In the genomic region with DNA sequence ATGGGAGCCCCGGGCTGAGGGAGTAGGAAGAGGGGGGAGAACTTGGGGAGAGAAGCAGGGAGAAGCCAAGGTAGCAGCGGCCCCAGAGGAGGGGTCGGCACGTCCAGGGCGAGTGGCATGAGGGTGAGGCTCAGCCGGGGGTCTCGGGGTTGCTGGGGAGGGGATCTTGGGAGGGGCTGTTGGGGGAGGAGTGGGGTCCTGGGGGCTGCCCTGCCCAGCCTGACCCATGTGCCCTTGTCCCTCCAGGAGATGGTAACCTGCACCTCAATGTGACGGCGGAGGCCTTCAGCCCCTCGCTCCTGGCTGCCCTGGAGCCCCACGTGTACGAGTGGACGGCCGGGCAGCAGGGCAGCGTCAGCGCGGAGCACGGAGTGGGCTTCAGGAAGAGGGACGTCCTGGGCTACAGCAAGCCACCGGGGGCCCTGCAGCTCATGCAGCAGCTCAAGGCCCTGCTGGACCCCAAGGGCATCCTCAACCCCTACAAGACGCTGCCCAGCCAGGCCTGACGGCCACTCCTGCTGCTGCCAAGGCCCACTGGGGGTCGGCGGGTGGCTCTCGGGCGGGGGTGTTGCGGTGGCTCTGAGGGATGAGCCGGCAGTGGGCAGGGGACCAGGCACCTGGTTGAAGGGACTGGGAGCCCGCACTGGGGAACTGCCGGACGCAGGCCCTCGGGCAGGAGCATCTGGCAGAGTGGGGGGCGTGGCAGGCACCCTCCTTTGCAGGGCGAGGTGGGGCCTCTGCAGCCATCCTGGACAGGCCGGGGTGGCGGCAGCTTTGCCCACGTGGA, we compare ENCODE assay signal across 28 cellular contexts. TPM values are rescaled to one million over a fixed set of nuclear protein-coding genes. Genes with fewer than 3 reads are reported as not detected.
A peak's percentile ranks its signal among the peaks of the same experiment; 100 is the strongest.
DNase-seq lines count a peak whose midpoint lies in the region; ATAC-seq, FAIRE-seq and TF ChIP-seq lines count a peak whose summit lies in the region.
"Had no signal": no experiment of that assay in that cellular context is flagged by ENCODE, and none has a peak within 500 bp of the region (broad histone marks: within the 10 kb centered on the region; RNA-seq: fewer than 3 reads in every experiment).

No MANE protein-coding gene starts in this region.

- POLR2A ChIA-PET in activated CD4-positive, alpha-beta memory T cell treated with anti-CD3 and anti-CD28 coated beads, Interleukin-2, amount 10 ng/mL, durations not matched to agents 7 days and 5 days (lab: Charles Lee): no interaction called here
- POLR2A ChIA-PET in activated CD4-positive, alpha-beta memory T cell treated with anti-CD3 and anti-CD28 coated beads for 36 hours (lab: Charles Lee): no interaction called here
- POLR2A ChIA-PET in K562 (lab: Yijun Ruan, JAX): no interaction called here

- H3K9ac ChIP-seq in K562 (ENCODE audit: insufficient read depth in 1 of 2, low read depth in 2 of 2, low read length in 2 of 2): no peak overlapping the region

- TF ChIP-seq CTCF in K562 (IDR thresholded peaks at IDR 0.05 in 2 of 3, conservative IDR thresholded peaks at IDR 0.05 in 1 of 3; ENCODE audit: insufficient read depth in 2 of 3, low read depth in 1 of 3, low read length in 3 of 3) (no peak), osteocyte (IDR thresholded peaks at IDR 0.05) (no peak)

- no peak overlapping the region for H3K4me3 Mint-ChIP-seq in activated CD4-positive, alpha-beta memory T cell treated with anti-CD3 and anti-CD28 coated beads, Interleukin-2, amount 10 ng/mL, durations not matched to agents 7 days and 5 days
- no peak overlapping the region for H3K4me3 Mint-ChIP-seq in activated CD4-positive, alpha-beta memory T cell treated with anti-CD3 and anti-CD28 coated beads for 36 hours
- H3K4me3 Mint-ChIP-seq in osteocyte (ENCODE audit: unreplicated experiment) (no peak overlapping the region), immature natural killer cell (no peak overlapping the region)
- H3K4me3 Mint-ChIP-seq: activated CD8-positive, alpha-beta T cell treated with anti-CD3 and anti-CD28 coated beads, Interleukin-2, amount 10 ng/mL, durations not matched to agents 7 days and 5 days; CD4-positive, alpha-beta memory T cell; naive thymus-derived CD4-positive, alpha-beta T cell had no signal

- H3K79me2 ChIP-seq in K562 (ENCODE audit: control insufficient read depth, insufficient read depth, low read length): no peaks in the 10 kb centered on the region

- CTCF ChIA-PET in activated CD4-positive, alpha-beta memory T cell treated with anti-CD3 and anti-CD28 coated beads, Interleukin-2, amount 10 ng/mL, durations not matched to agents 7 days and 5 days (lab: Charles Lee): no interaction called here
- CTCF ChIA-PET in activated CD4-positive, alpha-beta memory T cell treated with anti-CD3 and anti-CD28 coated beads for 36 hours (lab: Charles Lee): no interaction called here
- CTCF ChIA-PET in K562 (lab: Yijun Ruan, JAX; ENCODE audit: low intra/inter-chr PET ratio): no interaction called here

- H3K27me3 Mint-ChIP-seq in activated CD4-positive, alpha-beta memory T cell treated with anti-CD3 and anti-CD28 coated beads, Interleukin-2, amount 10 ng/mL, durations not matched to agents 7 days and 5 days: no peaks in the 10 kb centered on the region
- no peaks in the 10 kb centered on the region for H3K27me3 Mint-ChIP-seq in activated CD4-positive, alpha-beta memory T cell treated with anti-CD3 and anti-CD28 coated beads for 36 hours
- H3K27me3 Mint-ChIP-seq in osteocyte (ENCODE audit: unreplicated experiment) (no peaks in the 10 kb centered on the region), immature natural killer cell (ENCODE audit: low read depth in 3 of 3) (peaks cover 18 to 22% (median 18%) of the 10 kb centered on the region in 3 donors)
- H3K27me3 Mint-ChIP-seq: CD4-positive, alpha-beta memory T cell; naive thymus-derived CD4-positive, alpha-beta T cell had no signal

- no peaks in the 10 kb centered on the region for H3K27me3 ChIP-seq in K562 (ENCODE audit: control insufficient read depth in 2 of 2, insufficient read depth in 2 of 2, low read length in 2 of 2)

- H3K27ac ChIP-seq in K562 (ENCODE audit: extremely low read depth, low read depth, low read length): no peak overlapping the region
- H3K27ac ChIP-seq: thoracic aorta, WERI-Rb-1 had no signal

- no peak overlapping the region for H3K4me2 ChIP-seq in K562 (ENCODE audit: insufficient read depth, low read length)

- FAIRE-seq in GM12891 (lab: Jason Lieb, UNC): no peak
- FAIRE-seq in K562 (lab: Jason Lieb, UNC): no peak
- FAIRE-seq: small intestine had no signal

- in situ Hi-C loops in K562 (cut with MboI): no loop called here

- H4K20me1 ChIP-seq in K562 (replicated peaks; ENCODE audit: control insufficient read depth, insufficient read depth, low read length): no peaks in the 10 kb centered on the region

- no peak for TF ChIP-seq RAD21 in K562 (CRISPR knock-in tag; conservative IDR thresholded peaks at IDR 0.05 in 1 of 2, IDR thresholded peaks at IDR 0.05 in 1 of 2)

- ATAC-seq in K562 (no peak), GM19023 (IDR thresholded peaks at IDR 0.05; ENCODE audit: unreplicated experiment) (no peak), HG03039 (IDR thresholded peaks at IDR 0.05; ENCODE audit: unreplicated experiment) (no peak)
- ATAC-seq: activated CD8-positive, alpha-beta T cell treated with anti-CD3 and anti-CD28 coated beads, Interleukin-2, amount 10 ng/mL, durations not matched to agents 7 days and 5 days; naive thymus-derived CD4-positive, alpha-beta T cell had no signal

- no peaks in the 10 kb centered on the region for H3K36me3 Mint-ChIP-seq in activated CD4-positive, alpha-beta memory T cell treated with anti-CD3 and anti-CD28 coated beads, Interleukin-2, amount 10 ng/mL, durations not matched to agents 7 days and 5 days (ENCODE audit: low read depth)
- H3K36me3 Mint-ChIP-seq in activated CD4-positive, alpha-beta memory T cell treated with anti-CD3 and anti-CD28 coated beads for 36 hours: peaks cover 1% of the 10 kb centered on the region
- H3K36me3 Mint-ChIP-seq in osteocyte (ENCODE audit: unreplicated experiment) (peaks cover 2% of the 10 kb centered on the region), immature natural killer cell (peaks cover 0 to 4% (median 0%) of the 10 kb centered on the region in 3 donors)

- DNase-seq in activated CD4-positive, alpha-beta memory T cell treated with anti-CD3 and anti-CD28 coated beads, Interleukin-2, amount 10 ng/mL, durations not matched to agents 7 days and 5 days: peak; percentile 16
- no peak for DNase-seq in activated CD4-positive, alpha-beta memory T cell treated with anti-CD3 and anti-CD28 coated beads for 36 hours
- DNase-seq in GM12891 (ENCODE audit: insufficient read length, low spot score) (peak; percentile 8), K562 (ENCODE audit: extremely low read depth in 1 of 4, low spot score in 3 of 4) (peak in 1 of 4 experiments; percentile 2), osteocyte (ENCODE audit: extremely low spot score, unreplicated experiment) (peak; percentile 82), immature natural killer cell (no peak)
- DNase-seq: activated CD8-positive, alpha-beta T cell treated with anti-CD3 and anti-CD28 coated beads, Interleukin-2, amount 10 ng/mL, durations not matched to agents 7 days and 5 days; activated gamma-delta T cell treated with Interleukin-2 at 50 U/mL for 16 hours; amygdala; caudate nucleus; DMS79 treated with DMSO at 0.1 percent for 48 hours; effector memory CD4-positive, alpha-beta T cell; mammary epithelial cell; NCI-H1105 treated with DMSO at 0.1 percent for 48 hours; NCI-H526; SHP77 treated with DMSO at 0.1 percent for 48 hours; small intestine; stimulated activated CD4-positive, alpha-beta T cell treated with anti-CD3 and anti-CD28 coated beads, Interleukin-4, amount 100 ng/mL, for 4 hours; T-helper 2 cell; WERI-Rb-1 had no signal

- TF ChIP-seq POLR2A in GM12891 (IDR thresholded peaks at IDR 0.05; ENCODE audit: low read depth, low read length) (no peak), K562 (conservative IDR thresholded peaks at IDR 0.05) (no peak)

- H3K4me1 Mint-ChIP-seq in activated CD4-positive, alpha-beta memory T cell treated with anti-CD3 and anti-CD28 coated beads, Interleukin-2, amount 10 ng/mL, durations not matched to agents 7 days and 5 days: peaks cover 29% of the 10 kb centered on the region
- peaks cover 23% of the 10 kb centered on the region for H3K4me1 Mint-ChIP-seq in activated CD4-positive, alpha-beta memory T cell treated with anti-CD3 and anti-CD28 coated beads for 36 hours (ENCODE audit: low read depth)
- H3K4me1 Mint-ChIP-seq in osteocyte (ENCODE audit: unreplicated experiment): peaks cover 8% of the 10 kb centered on the region
- peaks cover 22 to 26% of the 10 kb centered on the region in 2 donors for H3K4me1 Mint-ChIP-seq in immature natural killer cell

- no peaks in the 10 kb centered on the region for H3K9me1 ChIP-seq in K562 (ENCODE audit: control insufficient read depth, insufficient read depth, low read length)

- H3K9me3 Mint-ChIP-seq in activated CD4-positive, alpha-beta memory T cell treated with anti-CD3 and anti-CD28 coated beads, Interleukin-2, amount 10 ng/mL, durations not matched to agents 7 days and 5 days: no peaks in the 10 kb centered on the region
- no peaks in the 10 kb centered on the region for H3K9me3 Mint-ChIP-seq in activated CD4-positive, alpha-beta memory T cell treated with anti-CD3 and anti-CD28 coated beads for 36 hours
- H3K9me3 Mint-ChIP-seq in osteocyte (ENCODE audit: unreplicated experiment): no peaks in the 10 kb centered on the region
- peaks cover 0 to under 1% (median 0%) of the 10 kb centered on the region in 6 donors for H3K9me3 Mint-ChIP-seq in immature natural killer cell
- H3K9me3 Mint-ChIP-seq: CD4-positive, alpha-beta memory T cell; naive thymus-derived CD4-positive, alpha-beta T cell had no signal

- 98% methylated on average over 20 of the region's 37 CpGs for WGBS in K562 (ENCODE audit: insufficient coverage, low coverage, missing lambda C conversion rate)

- peaks cover 9 to 38% of the 10 kb centered on the region in 2 experiments for H3K4me1 ChIP-seq in K562 (replicated peaks in 1 of 2; ENCODE audit: control insufficient read depth in 2 of 2, insufficient read depth in 2 of 2, low read length in 2 of 2)

- no peaks in the 10 kb centered on the region for H3K9me3 ChIP-seq in K562 (replicated peaks; ENCODE audit: control insufficient read depth, insufficient read depth, low read depth, low read length)
- H3K9me3 ChIP-seq: thoracic aorta had no signal

- TF ChIP-seq EP300 in K562 (IDR thresholded peaks at IDR 0.05; ENCODE audit: low read length): no peak

- H2AFZ ChIP-seq in K562 (ENCODE audit: low read depth, low read length): no peak overlapping the region

- BruUV-seq in K562 (replicated peaks; lab: Mats Ljungman, UMichigan): no TSS peak

- H3K36me3 ChIP-seq in K562 (ENCODE audit: control insufficient read depth, insufficient read depth, low read length): 0 out of 3 replicates have a peak, but pooled peaks cover 3% of the 10 kb centered on the region
- H3K36me3 ChIP-seq: WERI-Rb-1 had no signal

- H3K4me3 ChIP-seq in K562: no peak overlapping the region
- H3K4me3 ChIP-seq: thoracic aorta had no signal

- no peak overlapping the region for H3K27ac Mint-ChIP-seq in activated CD4-positive, alpha-beta memory T cell treated with anti-CD3 and anti-CD28 coated beads, Interleukin-2, amount 10 ng/mL, durations not matched to agents 7 days and 5 days
- no peak overlapping the region for H3K27ac Mint-ChIP-seq in activated CD4-positive, alpha-beta memory T cell treated with anti-CD3 and anti-CD28 coated beads for 36 hours
- H3K27ac Mint-ChIP-seq in osteocyte (ENCODE audit: unreplicated experiment): no peak overlapping the region
- H3K27ac Mint-ChIP-seq in immature natural killer cell: no peak overlapping the region
- H3K27ac Mint-ChIP-seq: activated CD8-positive, alpha-beta T cell treated with anti-CD3 and anti-CD28 coated beads, Interleukin-2, amount 10 ng/mL, durations not matched to agents 7 days and 5 days; naive thymus-derived CD4-positive, alpha-beta T cell had no signal

- intact Hi-C loops in activated CD4-positive, alpha-beta memory T cell treated with anti-CD3 and anti-CD28 coated beads for 36 hours (cut with micrococcal nuclease): no loop called here
- intact Hi-C loops in K562 (cut with micrococcal nuclease): no loop called here

RNA-seq across cellular contexts. Expression of gene GAL3ST2, which starts 9.0 kb away (rescaled TPM):
- total RNA-seq in activated CD4-positive, alpha-beta memory T cell treated with anti-CD3 and anti-CD28 coated beads, Interleukin-2, amount 10 ng/mL, durations not matched to agents 7 days and 5 days: under 1 TPM; 0.23 to 0.58 TPM
- total RNA-seq in activated CD4-positive, alpha-beta memory T cell treated with anti-CD3 and anti-CD28 coated beads for 36 hours: under 1 TPM; 0.65 to 0.93 TPM
- 0.21 TPM for polyA plus RNA-seq in GM12891 (2012; ENCODE audit: low read depth, missing spikeins)
- total RNA-seq in K562 (2011; cell fraction: chromatin; rRNA removed; ENCODE audit: low replicate concordance): 0.51 and 1.8 TPM in 2 replicates
- 1.8 and 2.2 TPM in 2 replicates for total RNA-seq in K562 (2011; cell fraction: nucleolus; rRNA removed)
- total RNA-seq in K562 (2011; cell fraction: nucleoplasm; rRNA removed): 1.1 TPM in 1 of 2 replicates, not detected in the other
- total RNA-seq in K562 (2014; rRNA removed) (0.61 TPM in 1 of 2 replicates, not detected in the other), K562 (2014; rRNA removed; fragmentation: Illumina TruSeq; extraction: Trizol) (not detected in 2 replicates), K562 (2015; rRNA removed; fragmentation: Illumina TruSeq; extraction: Trizol) (not detected in 2 replicates), K562 (2021) (0.31 and 0.42 TPM in 2 replicates), osteocyte (0.48 TPM in 1 of 2 replicates, not detected in the other)
- polyA plus RNA-seq in K562 (2011; rRNA removed) (0.08 TPM in 1 of 2 replicates, not detected in the other), K562 (2014; fragmentation: Illumina TruSeq; extraction: Trizol) (not detected in 2 replicates), K562 (2014; fragmentation: Nextera tagmentation; extraction: Ambion mirVana) (not detected), K562 (2014; rRNA removed) (0.38 TPM in 1 of 2 replicates, not detected in the other), immature natural killer cell (not detected)
- polyA plus RNA-seq in K562 (2011; cell fraction: cytosol; rRNA removed): not detected in 2 replicates
- polyA plus RNA-seq in K562 (2011; cell fraction: nucleus; rRNA removed): 0.15 and 0.43 TPM in 2 replicates
- 0.90 and 1.00 TPM in 2 replicates for polyA plus RNA-seq in K562 (2012)
- not detected in 2 replicates for polyA minus RNA-seq in K562 (2011; rRNA and poly(A)+ RNA removed)
- polyA minus RNA-seq in K562 (2011; cell fraction: cytosol; rRNA and poly(A)+ RNA removed): not detected in 2 replicates
- 0.33 and 0.67 TPM in 2 replicates for polyA minus RNA-seq in K562 (2011; cell fraction: nucleus; rRNA and poly(A)+ RNA removed)
- total RNA-seq: A172, LHCN-M2, mammary epithelial cell had no signal
- polyA plus RNA-seq: fibroblast of lung; mammary epithelial cell; naive thymus-derived CD4-positive, alpha-beta T cell had no signal

RNA-seq across cellular contexts. Expression of gene D2HGDH, which starts 33.2 kb away (rescaled TPM):
- 10 to 100 TPM; 24.6 to 25.0 TPM for total RNA-seq in activated CD4-positive, alpha-beta memory T cell treated with anti-CD3 and anti-CD28 coated beads, Interleukin-2, amount 10 ng/mL, durations not matched to agents 7 days and 5 days
- 10 to 100 TPM; 27.5 to 28.2 TPM for total RNA-seq in activated CD4-positive, alpha-beta memory T cell treated with anti-CD3 and anti-CD28 coated beads for 36 hours
- polyA plus RNA-seq in GM12891 (2012; ENCODE audit: low read depth, missing spikeins): 22.9 TPM
- total RNA-seq in K562 (2011; cell fraction: chromatin; rRNA removed; ENCODE audit: low replicate concordance): 47.1 and 160 TPM in 2 replicates
- 99.4 and 106 TPM in 2 replicates for total RNA-seq in K562 (2011; cell fraction: nucleolus; rRNA removed)
- 49.9 and 63.9 TPM in 2 replicates for total RNA-seq in K562 (2011; cell fraction: nucleoplasm; rRNA removed)
- total RNA-seq in K562 (2014; rRNA removed) (22.4 and 23.3 TPM in 2 replicates), K562 (2014; rRNA removed; fragmentation: Illumina TruSeq; extraction: Trizol) (1.7 and 4.4 TPM in 2 replicates), K562 (2015; rRNA removed; fragmentation: Illumina TruSeq; extraction: Trizol) (10.3 and 10.9 TPM in 2 replicates), K562 (2021) (26.0 and 30.8 TPM in 2 replicates), osteocyte (32.5 and 36.8 TPM in 2 replicates)
- polyA plus RNA-seq in K562 (2011; rRNA removed) (15.2 and 25.7 TPM in 2 replicates), K562 (2014; fragmentation: Illumina TruSeq; extraction: Trizol) (5.1 and 10.1 TPM in 2 replicates), K562 (2014; fragmentation: Nextera tagmentation; extraction: Ambion mirVana) (under 1 TPM; 0.39 to 0.52 TPM), K562 (2014; rRNA removed) (26.5 and 29.0 TPM in 2 replicates), immature natural killer cell (1 to 10 TPM in 2 of 3 donors, under 1 TPM in 1; 0.49 to 2.9 (median 1.5) TPM)
- polyA plus RNA-seq in K562 (2011; cell fraction: cytosol; rRNA removed): 10.4 and 20.9 TPM in 2 replicates
- polyA plus RNA-seq in K562 (2011; cell fraction: nucleus; rRNA removed): 136 and 197 TPM in 2 replicates
- 28.7 and 36.6 TPM in 2 replicates for polyA plus RNA-seq in K562 (2012)
- 4.4 and 10.4 TPM in 2 replicates for polyA minus RNA-seq in K562 (2011; rRNA and poly(A)+ RNA removed)
- polyA minus RNA-seq in K562 (2011; cell fraction: cytosol; rRNA and poly(A)+ RNA removed): 14.4 and 21.0 TPM in 2 replicates
- 33.7 and 35.7 TPM in 2 replicates for polyA minus RNA-seq in K562 (2011; cell fraction: nucleus; rRNA and poly(A)+ RNA removed)

RNA-seq across cellular contexts. Expression of gene NEU4, which starts 41.3 kb away (rescaled TPM):
- total RNA-seq in activated CD4-positive, alpha-beta memory T cell treated with anti-CD3 and anti-CD28 coated beads, Interleukin-2, amount 10 ng/mL, durations not matched to agents 7 days and 5 days: under 1 TPM; 0.38 to 0.43 TPM
- total RNA-seq in activated CD4-positive, alpha-beta memory T cell treated with anti-CD3 and anti-CD28 coated beads for 36 hours: under 1 TPM; 0.31 to 0.36 TPM
- 0.69 TPM for polyA plus RNA-seq in GM12891 (2012; ENCODE audit: low read depth, missing spikeins)
- 1.3 TPM in 1 of 2 replicates, not detected in the other for total RNA-seq in K562 (2011; cell fraction: chromatin; rRNA removed; ENCODE audit: low replicate concordance)
- 0.50 and 0.66 TPM in 2 replicates for total RNA-seq in K562 (2011; cell fraction: nucleolus; rRNA removed)
- total RNA-seq in K562 (2011; cell fraction: nucleoplasm; rRNA removed): 0.29 and 1.1 TPM in 2 replicates
- not detected in 2 replicates for total RNA-seq in K562 (2014; rRNA removed)
- not detected in 2 replicates for total RNA-seq in K562 (2014; rRNA removed; fragmentation: Illumina TruSeq; extraction: Trizol)
- total RNA-seq in K562 (2015; rRNA removed; fragmentation: Illumina TruSeq; extraction: Trizol): not detected in 2 replicates
- 0.38 and 0.40 TPM in 2 replicates for total RNA-seq in K562 (2021)
- polyA plus RNA-seq in K562 (2011; rRNA removed): 0.12 TPM in 1 of 2 replicates, not detected in the other
- 0.12 and 0.21 TPM in 2 replicates for polyA plus RNA-seq in K562 (2011; cell fraction: cytosol; rRNA removed)
- 0.14 and 0.65 TPM in 2 replicates for polyA plus RNA-seq in K562 (2011; cell fraction: nucleus; rRNA removed)
- 0.55 and 1.1 TPM in 2 replicates for polyA plus RNA-seq in K562 (2012)
- polyA plus RNA-seq in K562 (2014; fragmentation: Illumina TruSeq; extraction: Trizol): not detected in 2 replicates
- polyA plus RNA-seq in K562 (2014; fragmentation: Nextera tagmentation; extraction: Ambion mirVana): not detected
- polyA plus RNA-seq in K562 (2014; rRNA removed): 0.01 TPM in 1 of 2 replicates, not detected in the other
- polyA minus RNA-seq in K562 (2011; rRNA and poly(A)+ RNA removed): not detected in 2 replicates
- not detected in 2 replicates for polyA minus RNA-seq in K562 (2011; cell fraction: cytosol; rRNA and poly(A)+ RNA removed)
- polyA minus RNA-seq in K562 (2011; cell fraction: nucleus; rRNA and poly(A)+ RNA removed): 0.27 TPM in 1 of 2 replicates, not detected in the other
- not detected in 2 replicates for total RNA-seq in osteocyte
- polyA plus RNA-seq in immature natural killer cell: not detected
- total RNA-seq: A172, fibroblast of lung, LHCN-M2, mammary epithelial cell had no signal
- polyA plus RNA-seq: fibroblast of lung; mammary epithelial cell; naive thymus-derived CD4-positive, alpha-beta T cell had no signal

Comparison
In these comparisons a context has a peak if more than half of its experiments do, and no peak if none do; other contexts are left out.
1. DNase-seq: peak in activated CD4-positive, alpha-beta memory T cell treated with anti-CD3 and anti-CD28 coated beads, Interleukin-2, amount 10 ng/mL, durations not matched to agents 7 days and 5 days (single experiment), GM12891 (single experiment) and osteocyte (single experiment); none in activated CD4-positive, alpha-beta memory T cell treated with anti-CD3 and anti-CD28 coated beads for 36 hours (single experiment) and immature natural killer cell (0 of 3).